Comparison of ENCODE assay signal across 9 cellular contexts in the genomic region with DNA sequence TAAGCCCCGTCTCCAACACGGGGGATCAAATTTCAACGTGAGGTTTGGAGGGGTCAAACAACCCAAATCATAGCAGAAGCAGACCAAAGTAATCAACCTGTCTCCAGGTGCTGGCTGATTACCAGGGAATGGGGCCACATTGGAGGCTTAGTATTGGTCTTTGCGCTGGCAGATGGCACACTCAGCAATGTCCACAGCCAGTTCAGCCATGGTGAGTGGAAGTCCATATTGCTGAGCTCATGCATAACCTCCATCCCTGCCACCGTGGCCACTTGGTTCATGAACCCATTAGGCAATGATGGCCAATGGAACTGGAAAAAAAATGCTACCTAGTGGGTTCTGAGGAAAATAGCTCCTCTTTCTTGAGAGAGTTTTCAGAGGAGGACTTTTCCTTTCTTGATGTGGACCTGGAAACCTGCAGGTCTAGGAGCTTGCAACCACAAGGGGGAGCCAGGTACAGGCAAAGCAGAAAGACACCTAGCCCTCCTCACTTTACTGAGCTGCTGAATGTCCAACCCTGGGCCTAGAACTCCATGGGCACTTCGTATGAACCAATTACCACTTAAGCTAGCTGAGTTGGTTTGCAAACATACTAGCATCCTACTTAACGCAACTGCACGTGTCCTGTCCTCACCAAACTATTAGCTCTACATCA.
DNase-seq lines count a peak whose midpoint lies in the region; FAIRE-seq and TF ChIP-seq lines count a peak whose summit lies in the region.
"Had no signal": no experiment of that assay in that cellular context is flagged by ENCODE, and none has a peak within 500 bp of the region (broad histone marks: within the 10 kb centered on the region; RNA-seq: fewer than 3 reads in every experiment).

No MANE protein-coding gene starts in this region.

- no peaks in the 10 kb centered on the region for H3K4me1 ChIP-seq in osteoblast (ENCODE audit: insufficient read depth, low read length)

- no peaks in the 10 kb centered on the region for H4K20me1 ChIP-seq in osteoblast (ENCODE audit: insufficient read depth, low read length)

- H3K36me3 ChIP-seq in osteoblast (ENCODE audit: insufficient read depth, low read length) = no peaks in the 10 kb centered on the region

- no peak overlapping the region for H2AFZ ChIP-seq in osteoblast (ENCODE audit: low read length)

- no peak overlapping the region for H3K27ac ChIP-seq in osteoblast (ENCODE audit: low read depth, low read length)

- no peaks in the 10 kb centered on the region for H3K79me2 ChIP-seq in osteoblast (ENCODE audit: insufficient read depth, low read length)

- no peak for FAIRE-seq in urothelium cell line (lab: Jason Lieb, UNC)
- FAIRE-seq: A204.1 had no signal

- H3K4me2 ChIP-seq in osteoblast (ENCODE audit: insufficient read depth, low read length) = no peak overlapping the region

- no peaks in the 10 kb centered on the region for H3K27me3 ChIP-seq in osteoblast (ENCODE audit: insufficient read depth, low read length)

- no peak overlapping the region for H3K4me3 ChIP-seq in osteoblast (ENCODE audit: insufficient read depth, low read length)

- TF ChIP-seq POLR2A in erythroblast (IDR thresholded peaks at IDR 0.05; ENCODE audit: low read length) = no peak

- DNase-seq in NCI-H1092 treated with DMSO at 0.1 percent for 48 hours (lab: John Stamatoyannopoulos, UW) (peak; percentile 2), NCI-H1092 (lab: John Stamatoyannopoulos, UW) (no peak), HCEC 1CT (peak; percentile 9), NCI-H226 (peak; percentile 33), erythroblast (lab: John Stamatoyannopoulos, UW) (peak; percentile 79 to 85), osteoblast (ENCODE audit: insufficient read length, low spot score, missing footprints) (no peak), urothelium cell line (ENCODE audit: low spot score) (peak; percentile 47)
- peak; percentile 82 for DNase-seq in activated CD8-positive, alpha-beta memory T cell treated with anti-CD3 and anti-CD28 coated beads for 24 hours

- H3K9me3 ChIP-seq in osteoblast (ENCODE audit: low read depth, low read length) = no peaks in the 10 kb centered on the region

- TF ChIP-seq CTCF in osteoblast (IDR thresholded peaks at IDR 0.05; ENCODE audit: extremely low read depth, low read depth, low read length) = peak; percentile 40

Comparison
In these comparisons a context has a peak if more than half of its experiments do, and no peak if none do; other contexts are left out.
1. DNase-seq: peak in NCI-H1092 treated with DMSO at 0.1 percent for 48 hours (single experiment), HCEC 1CT (single experiment), NCI-H226 (single experiment), activated CD8-positive, alpha-beta memory T cell treated with anti-CD3 and anti-CD28 coated beads for 24 hours (single experiment), erythroblast (2 of 2) and urothelium cell line (single experiment); none in NCI-H1092 (single experiment) and osteoblast (single experiment).